In genomic region chr6:141988954-141989705, GRCh38 we compare ENCODE assay signal across 8 cellular contexts.
DNase-seq lines count a peak whose midpoint lies in the region; ATAC-seq and FAIRE-seq lines count a peak whose summit lies in the region.

No MANE protein-coding gene starts in this region.

- peak; percentile 84 for FAIRE-seq in GM19239 (lab: Jason Lieb, UNC)

- no peaks in the 10 kb centered on the region for H3K4me1 Mint-ChIP-seq in activated naive CD4-positive, alpha-beta T cell treated with anti-CD3 and anti-CD28 coated beads, Interleukin-2, amount 10 ng/mL, durations not matched to agents 7 days and 5 days

- peak; percentile 67 for DNase-seq in Daoy (ENCODE audit: low read depth)
- peak; percentile 12 for DNase-seq in GM19239 (ENCODE audit: insufficient read length, low spot score)
- DNase-seq in NCI-H510A treated with DMSO at 0.1 percent for 48 hours (lab: John Stamatoyannopoulos, UW) = peak; percentile 11
- peak; percentile 40 for DNase-seq in activated naive CD4-positive, alpha-beta T cell treated with anti-CD3 and anti-CD28 coated beads, Interleukin-2, amount 10 ng/mL, durations not matched to agents 7 days and 5 days
- peak; percentile 41 for DNase-seq in iPS DF 4.7 (ENCODE audit: extremely low read depth, low spot score)
- peak; percentile 2 for DNase-seq in stimulated activated CD8-positive, alpha-beta memory T cell treated with anti-CD3 and anti-CD28 coated beads, Interleukin-12 subunit alpha, Interleukin-12 subunit beta, amount 100 ng/mL, for 1 hour (ENCODE audit: low read depth)
- DNase-seq in NCI-H1048 (lab: John Stamatoyannopoulos, UW) = no peak

- no peaks in the 10 kb centered on the region for H3K36me3 Mint-ChIP-seq in activated naive CD4-positive, alpha-beta T cell treated with anti-CD3 and anti-CD28 coated beads, Interleukin-2, amount 10 ng/mL, durations not matched to agents 7 days and 5 days

- no peaks in the 10 kb centered on the region for H3K27me3 Mint-ChIP-seq in activated naive CD4-positive, alpha-beta T cell treated with anti-CD3 and anti-CD28 coated beads, Interleukin-2, amount 10 ng/mL, durations not matched to agents 7 days and 5 days

- no peak overlapping the region for H3K27ac Mint-ChIP-seq in activated naive CD4-positive, alpha-beta T cell treated with anti-CD3 and anti-CD28 coated beads, Interleukin-2, amount 10 ng/mL, durations not matched to agents 7 days and 5 days

- CTCF ChIA-PET in activated naive CD4-positive, alpha-beta T cell treated with anti-CD3 and anti-CD28 coated beads, Interleukin-2, amount 10 ng/mL, durations not matched to agents 7 days and 5 days (lab: Charles Lee) = interaction anchor here (0.6 to 2.0 kb wide), 9 partner anchors 8 to 218 kb away, joined by 3 to 10 read pairs (median 3); no protein-coding TSS in a partner anchor

- H3K9me3 Mint-ChIP-seq in activated naive CD4-positive, alpha-beta T cell treated with anti-CD3 and anti-CD28 coated beads, Interleukin-2, amount 10 ng/mL, durations not matched to agents 7 days and 5 days = no peaks in the 10 kb centered on the region

- H3K4me3 Mint-ChIP-seq in activated naive CD4-positive, alpha-beta T cell treated with anti-CD3 and anti-CD28 coated beads, Interleukin-2, amount 10 ng/mL, durations not matched to agents 7 days and 5 days = no peak overlapping the region

- peak; percentile 90 for ATAC-seq in HG03159 (IDR thresholded peaks at IDR 0.05; ENCODE audit: unreplicated experiment)
